In the genomic region with DNA sequence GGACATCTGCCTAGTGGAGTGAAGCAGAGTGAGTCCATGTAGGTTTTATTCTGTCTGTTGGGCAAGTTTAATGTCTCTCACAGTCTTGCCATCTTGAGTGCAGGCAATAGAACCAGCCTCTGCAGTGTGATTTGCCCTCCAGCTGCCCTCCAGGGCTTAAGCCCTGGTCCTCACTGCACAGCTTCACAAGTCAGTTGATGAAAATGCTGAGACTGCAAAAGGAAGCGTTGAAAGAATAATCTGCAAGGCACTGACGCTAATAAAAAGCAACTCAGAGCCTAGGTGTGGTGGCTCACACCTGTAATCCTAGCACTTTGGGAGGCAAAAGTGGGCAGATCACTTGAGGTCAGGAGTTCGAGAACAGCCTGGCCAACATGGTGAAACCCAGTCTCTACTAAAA, we compare ENCODE assay signal across 9 cellular contexts. TPM values are rescaled to one million over a fixed set of nuclear protein-coding genes. Genes with fewer than 3 reads are reported as not detected.
"Had no signal": no experiment of that assay in that cellular context is flagged by ENCODE, and none has a peak within 500 bp of the region (broad histone marks: within the 10 kb centered on the region; RNA-seq: fewer than 3 reads in every experiment).

No MANE protein-coding gene starts in this region.

- ATAC-seq: GM23338 had no signal

- H3K4me2 ChIP-seq: GM23338, KMS-11 had no signal

- H3K9ac ChIP-seq: KMS-11 had no signal

- DNase-seq: H9, HCEC 1CT, KBM-7 had no signal

- H3K27ac ChIP-seq: KMS-11 had no signal

- H3K4me3 ChIP-seq: GM23338 had no signal

- FAIRE-seq: H1, H54, HTR-8/SVneo had no signal

- H2AFZ ChIP-seq: GM23338 had no signal

RNA-seq across cellular contexts. Expression of a gene that starts 54.1 kb away (rescaled TPM):
- total RNA-seq: GM23338, H1, H9, HT-29 had no signal
- polyA plus RNA-seq: GM23338, H1 had no signal
